In the genomic region with DNA sequence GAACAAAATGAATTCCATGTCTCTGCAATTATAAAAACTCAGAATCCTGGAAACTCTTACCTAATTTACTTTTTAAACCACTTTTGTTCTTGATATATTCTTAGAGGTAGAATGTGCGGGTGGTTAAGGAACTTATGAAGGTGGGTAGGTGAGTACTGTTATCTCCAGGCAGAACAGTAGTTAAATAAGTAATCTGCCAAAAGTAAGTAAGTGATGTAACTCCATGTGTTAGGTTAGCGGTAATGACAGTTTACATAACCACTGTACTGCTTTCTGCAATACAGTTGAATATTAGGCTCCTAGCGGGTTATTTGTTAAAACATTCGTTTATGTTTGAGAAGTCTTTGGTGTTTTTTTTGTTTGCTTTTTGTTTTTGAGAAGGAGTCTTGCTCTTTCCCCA, we compare ENCODE assay signal across 2 cellular contexts.
A peak's percentile ranks its signal among the peaks of the same experiment; 100 is the strongest.
TF ChIP-seq lines count a peak whose summit lies in the region.

No MANE protein-coding gene starts in this region.

TF ChIP-seq in GM12878, 131 proteins besides CTCF, POLR2A, EP300 and RAD21:
- no peak for TF ChIP-seq BMI1 (IDR thresholded peaks at IDR 0.05; ENCODE audit: borderline replicate concordance)
- TF ChIP-seq, protein P1, sequence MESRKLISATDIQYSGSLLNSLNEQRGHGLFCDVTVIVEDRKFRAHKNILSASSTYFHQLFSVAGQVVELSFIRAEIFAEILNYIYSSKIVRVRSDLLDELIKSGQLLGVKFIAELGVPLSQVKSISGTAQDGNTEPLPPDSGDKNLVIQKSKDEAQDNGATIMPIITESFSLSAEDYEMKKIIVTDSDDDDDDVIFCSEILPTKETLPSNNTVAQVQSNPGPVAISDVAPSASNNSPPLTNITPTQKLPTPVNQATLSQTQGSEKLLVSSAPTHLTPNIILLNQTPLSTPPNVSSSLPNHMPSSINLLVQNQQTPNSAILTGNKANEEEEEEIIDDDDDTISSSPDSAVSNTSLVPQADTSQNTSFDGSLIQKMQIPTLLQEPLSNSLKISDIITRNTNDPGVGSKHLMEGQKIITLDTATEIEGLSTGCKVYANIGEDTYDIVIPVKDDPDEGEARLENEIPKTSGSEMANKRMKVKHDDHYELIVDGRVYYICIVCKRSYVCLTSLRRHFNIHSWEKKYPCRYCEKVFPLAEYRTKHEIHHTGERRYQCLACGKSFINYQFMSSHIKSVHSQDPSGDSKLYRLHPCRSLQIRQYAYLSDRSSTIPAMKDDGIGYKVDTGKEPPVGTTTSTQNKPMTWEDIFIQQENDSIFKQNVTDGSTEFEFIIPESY (IDR thresholded peaks at IDR 0.05) = peak; percentile 53; the same call in 1 of the 2 replicates
- TF ChIP-seq ETV6 (conservative IDR thresholded peaks at IDR 0.05 in 1 of 2, IDR thresholded peaks at IDR 0.05 in 1 of 2; ENCODE audit: borderline replicate concordance in 1 of 2, low read depth in 1 of 2) = no peak
TF ChIP-seq in GM12878: peak in this region for 1.

TF ChIP-seq in HepG2, 621 proteins besides CTCF, POLR2A, EP300 and RAD21:
- TF ChIP-seq, protein P1 (CRISPR knock-in tag; IDR thresholded peaks at IDR 0.05) = peak; percentile 58; the same call in 1 of the 2 replicates
- TF ChIP-seq ZNF788 (CRISPR knock-in tag; IDR thresholded peaks at IDR 0.05; ENCODE audit: borderline replicate concordance) = no peak
